ENCODE assay signal across 2 cellular contexts in the genomic region with DNA sequence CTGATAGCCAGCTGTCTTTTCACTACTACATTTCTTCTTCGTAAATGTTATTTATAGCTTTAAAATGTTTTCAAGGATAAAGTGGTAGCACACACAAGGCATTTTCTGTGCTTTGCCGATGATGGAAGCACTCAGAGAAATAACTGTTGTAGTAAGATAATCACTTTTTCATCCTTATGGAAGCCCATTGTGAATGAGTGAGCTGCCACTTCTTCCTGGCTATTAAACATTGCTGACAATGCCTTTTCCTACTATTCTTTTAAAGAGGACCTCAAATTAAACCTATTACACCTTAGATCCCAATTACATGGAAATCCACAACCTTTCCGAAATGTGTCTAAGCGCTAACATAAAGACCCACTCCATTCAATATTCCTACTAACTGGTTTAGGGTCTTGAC.
TF ChIP-seq lines count a peak whose summit lies in the region.

No MANE protein-coding gene starts in this region.

TF ChIP-seq in H1, 55 proteins besides CTCF, POLR2A, EP300 and RAD21:
- TF ChIP-seq TBP (IDR thresholded peaks at IDR 0.05; ENCODE audit: low read depth, low read length) (no peak), POLR2AphosphoS5 (IDR thresholded peaks at IDR 0.05; ENCODE audit: low read depth, low read length) (no peak)

TF ChIP-seq in neural cell, 6 proteins besides CTCF, POLR2A, EP300 and RAD21:
- TF ChIP-seq MXI1 (conservative IDR thresholded peaks at IDR 0.05; ENCODE audit: poor library complexity, severe bottlenecking) (no peak), EZH2 (IDR thresholded peaks at IDR 0.05; ENCODE audit: borderline replicate concordance, insufficient read depth, low read length, poor library complexity, severe bottlenecking) (no peak), POLR2AphosphoS5 (IDR thresholded peaks at IDR 0.05) (peak; percentile 72)
- TF ChIP-seq, protein P1, sequence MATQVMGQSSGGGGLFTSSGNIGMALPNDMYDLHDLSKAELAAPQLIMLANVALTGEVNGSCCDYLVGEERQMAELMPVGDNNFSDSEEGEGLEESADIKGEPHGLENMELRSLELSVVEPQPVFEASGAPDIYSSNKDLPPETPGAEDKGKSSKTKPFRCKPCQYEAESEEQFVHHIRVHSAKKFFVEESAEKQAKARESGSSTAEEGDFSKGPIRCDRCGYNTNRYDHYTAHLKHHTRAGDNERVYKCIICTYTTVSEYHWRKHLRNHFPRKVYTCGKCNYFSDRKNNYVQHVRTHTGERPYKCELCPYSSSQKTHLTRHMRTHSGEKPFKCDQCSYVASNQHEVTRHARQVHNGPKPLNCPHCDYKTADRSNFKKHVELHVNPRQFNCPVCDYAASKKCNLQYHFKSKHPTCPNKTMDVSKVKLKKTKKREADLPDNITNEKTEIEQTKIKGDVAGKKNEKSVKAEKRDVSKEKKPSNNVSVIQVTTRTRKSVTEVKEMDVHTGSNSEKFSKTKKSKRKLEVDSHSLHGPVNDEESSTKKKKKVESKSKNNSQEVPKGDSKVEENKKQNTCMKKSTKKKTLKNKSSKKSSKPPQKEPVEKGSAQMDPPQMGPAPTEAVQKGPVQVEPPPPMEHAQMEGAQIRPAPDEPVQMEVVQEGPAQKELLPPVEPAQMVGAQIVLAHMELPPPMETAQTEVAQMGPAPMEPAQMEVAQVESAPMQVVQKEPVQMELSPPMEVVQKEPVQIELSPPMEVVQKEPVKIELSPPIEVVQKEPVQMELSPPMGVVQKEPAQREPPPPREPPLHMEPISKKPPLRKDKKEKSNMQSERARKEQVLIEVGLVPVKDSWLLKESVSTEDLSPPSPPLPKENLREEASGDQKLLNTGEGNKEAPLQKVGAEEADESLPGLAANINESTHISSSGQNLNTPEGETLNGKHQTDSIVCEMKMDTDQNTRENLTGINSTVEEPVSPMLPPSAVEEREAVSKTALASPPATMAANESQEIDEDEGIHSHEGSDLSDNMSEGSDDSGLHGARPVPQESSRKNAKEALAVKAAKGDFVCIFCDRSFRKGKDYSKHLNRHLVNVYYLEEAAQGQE (IDR thresholded peaks at IDR 0.05; ENCODE audit: borderline replicate concordance) = peak; percentile 89
